In genomic region chr13:33112745-33113144, GRCh38 we compare ENCODE assay signal across 1 cellular context.
TF ChIP-seq lines count a peak whose summit lies in the region.

No MANE protein-coding gene starts in this region.

TF ChIP-seq in SK-N-SH, 30 proteins besides CTCF, POLR2A, EP300 and RAD21 (continued from another document):
- TF ChIP-seq ZBTB33 (IDR thresholded peaks at IDR 0.05; ENCODE audit: borderline replicate concordance, low read depth), result no peak
- TF ChIP-seq MEF2A (IDR thresholded peaks at IDR 0.05; ENCODE audit: borderline replicate concordance, low read depth), result no peak
